ENCODE assay signal across 9 cellular contexts in genomic region chr19:40424637-40425449, GRCh38. TPM values are rescaled to one million over a fixed set of nuclear protein-coding genes. Genes with fewer than 3 reads are reported as not detected.
DNase-seq lines count a peak whose midpoint lies in the region; ATAC-seq, FAIRE-seq and TF ChIP-seq lines count a peak whose summit lies in the region.
"Had no signal": no experiment of that assay in that cellular context is flagged by ENCODE, and none has a peak within 500 bp of the region (broad histone marks: within the 10 kb centered on the region; RNA-seq: fewer than 3 reads in every experiment).

No MANE protein-coding gene starts in this region.

- H3K4me3 ChIP-seq in MG63 (peak overlapping the region; percentile 88), bronchial epithelial cell (ENCODE audit: low read depth, low read length) (peak overlapping the region; percentile 73), lower leg skin (ENCODE audit: low read depth, poor library complexity, severe bottlenecking) (peak overlapping the region; percentile 74), thymus (ENCODE audit: low read length) (peak overlapping the region; percentile 82)

- peak overlapping the region; percentile 87 for H3K27ac ChIP-seq in thymus (ENCODE audit: low read depth)

- no peak for TF ChIP-seq POLR2A in lower leg skin (IDR thresholded peaks at IDR 0.05)

- no peaks in the 10 kb centered on the region for H3K9me3 ChIP-seq in MG63
- no peaks in the 10 kb centered on the region for H3K9me3 ChIP-seq in thymus (ENCODE audit: control insufficient read depth)

- ATAC-seq in HG03354 (IDR thresholded peaks at IDR 0.05; ENCODE audit: poor library complexity, severe bottlenecking, unreplicated experiment): no peak
- no peak for ATAC-seq in GM21576 (IDR thresholded peaks at IDR 0.05; ENCODE audit: unreplicated experiment)
- ATAC-seq in HG03342 (IDR thresholded peaks at IDR 0.05; ENCODE audit: unreplicated experiment): no peak

- peak; percentile 40 for DNase-seq in ELR (ENCODE audit: low read depth)
- DNase-seq in MG63: peak; percentile 24
- DNase-seq in bronchial epithelial cell (ENCODE audit: low read depth): no peak
- no peak for DNase-seq in lower leg skin (ENCODE audit: low spot score in 2 of 2)

- intact Hi-C loops in lower leg skin (cut with DNase I; ENCODE audit: low total_unique reads): no loop called here

- WGBS in lower leg skin, 2 donors: 1% methylated on average over 21 to 27 of the region's 28 CpGs
- WGBS in thymus: 3% methylated on average over 28 of the region's 28 CpGs

- H3K27me3 ChIP-seq in MG63: no peaks in the 10 kb centered on the region
- H3K27me3 ChIP-seq in bronchial epithelial cell (ENCODE audit: control insufficient read depth, insufficient read depth, low read length): no peaks in the 10 kb centered on the region
- H3K27me3 ChIP-seq in thymus (ENCODE audit: control insufficient read depth, insufficient read depth): no peaks in the 10 kb centered on the region

- H3K36me3 ChIP-seq in MG63: peaks cover 27% of the 10 kb centered on the region
- peaks cover 12% of the 10 kb centered on the region for H3K36me3 ChIP-seq in bronchial epithelial cell (ENCODE audit: control insufficient read depth, insufficient read depth, low read length)
- H3K36me3 ChIP-seq in thymus (ENCODE audit: control insufficient read depth, insufficient read depth): peaks cover 11% of the 10 kb centered on the region

- no peak for TF ChIP-seq CTCF in bronchial epithelial cell (IDR thresholded peaks at IDR 0.05; ENCODE audit: insufficient read depth, low read length, severe bottlenecking)
- no peak for TF ChIP-seq CTCF in lower leg skin (IDR thresholded peaks at IDR 0.05)

- no peak for FAIRE-seq in bronchial epithelial cell (lab: Jason Lieb, UNC)

- H3K4me1 ChIP-seq in thymus (ENCODE audit: control insufficient read depth, insufficient read depth, low read length): peaks cover 10% of the 10 kb centered on the region

RNA-seq across cellular contexts. Expression of gene SERTAD1, which starts 0.9 kb away (rescaled TPM):
- 19.1 and 35.3 TPM in 2 replicates for total RNA-seq in MG63 (2014; rRNA removed; shearing (Covaris generic); ENCODE audit: low replicate concordance)
- total RNA-seq in bronchial epithelial cell (35.7 and 41.6 TPM in 2 replicates), lower leg skin (10 to 100 TPM; 17.3 to 45.7 (median 26.6) TPM)
- 15.4 TPM for polyA plus RNA-seq in thymus

RNA-seq across cellular contexts. Expression of gene PRX, which starts 11.7 kb away (rescaled TPM):
- total RNA-seq in MG63 (2014; rRNA removed; shearing (Covaris generic); ENCODE audit: low replicate concordance): 5.6 and 6.3 TPM in 2 replicates
- 1.4 and 1.8 TPM in 2 replicates for total RNA-seq in bronchial epithelial cell
- 1 to 10 TPM; 2.5 to 7.3 (median 5.6) TPM for total RNA-seq in lower leg skin
- 1.7 TPM for polyA plus RNA-seq in thymus

RNA-seq across cellular contexts. Expression of gene SERTAD3, which starts 19.3 kb away (rescaled TPM):
- total RNA-seq in MG63 (2014; rRNA removed; shearing (Covaris generic); ENCODE audit: low replicate concordance): 15.9 and 38.3 TPM in 2 replicates
- total RNA-seq in bronchial epithelial cell: 23.2 and 33.7 TPM in 2 replicates
- total RNA-seq in lower leg skin: 10 to 100 TPM; 20.5 to 26.5 (median 25.0) TPM
- 35.2 TPM for polyA plus RNA-seq in thymus

RNA-seq across cellular contexts. Expression of gene HIPK4, which starts 34.9 kb away (rescaled TPM):
- 0.22 and 0.69 TPM in 2 replicates for total RNA-seq in MG63 (2014; rRNA removed; shearing (Covaris generic); ENCODE audit: low replicate concordance)
- total RNA-seq in bronchial epithelial cell (0.26 TPM in 1 of 2 replicates, not detected in the other), lower leg skin (under 1 TPM; 0.13 to 0.88 (median 0.51) TPM)
- polyA plus RNA-seq in thymus: 0.07 TPM
- total RNA-seq: T-helper 2 cell treated with Interferon-gamma antibody and Interleukin-4, amounts not matched to agents 100 ng/mL and 5 ng/mL, for 36 hours had no signal

RNA-seq across cellular contexts. Expression of gene BLVRB, which starts 40.7 kb away (rescaled TPM):
- 140 and 179 TPM in 2 replicates for total RNA-seq in MG63 (2014; rRNA removed; shearing (Covaris generic); ENCODE audit: low replicate concordance)
- 682 and 797 TPM in 2 replicates for total RNA-seq in bronchial epithelial cell
- total RNA-seq in lower leg skin: 100 to 1,000 TPM; 139 to 161 (median 154) TPM
- polyA plus RNA-seq in thymus: 88.8 TPM

Comparison
In these comparisons a context has a peak if more than half of its experiments do, and no peak if none do; other contexts are left out.
1. DNase-seq: peak in ELR (single experiment) and MG63 (single experiment); none in bronchial epithelial cell (single experiment) and lower leg skin (0 of 2).
2. Peak in every context shown above with its lines, with median percentiles within 50 percentile points of each other: H3K4me3 ChIP-seq.